In the genomic region with DNA sequence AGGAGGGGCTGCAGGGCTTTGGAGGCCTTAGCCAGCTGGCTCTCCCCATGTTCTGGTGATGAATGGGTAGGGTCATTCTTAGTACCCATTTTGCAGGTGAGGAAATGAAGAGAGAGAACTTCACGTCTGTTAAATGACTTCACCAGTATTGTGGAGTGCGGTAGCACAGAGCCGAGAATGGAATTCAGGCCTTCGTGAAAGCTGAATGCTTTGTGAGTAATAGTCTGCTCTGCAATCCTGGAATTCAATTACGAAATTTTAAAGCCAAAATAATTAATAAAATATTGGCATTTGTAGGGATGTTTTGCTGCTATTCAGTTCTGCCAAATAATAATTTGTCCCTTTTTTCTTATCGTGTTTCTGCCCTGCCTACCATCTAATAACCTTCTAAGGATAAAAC, we compare ENCODE assay signal across 25 cellular contexts.
DNase-seq lines count a peak whose midpoint lies in the region; ATAC-seq and TF ChIP-seq lines count a peak whose summit lies in the region.
"Had no signal": no experiment of that assay in that cellular context is flagged by ENCODE, and none has a peak within 500 bp of the region (broad histone marks: within the 10 kb centered on the region; RNA-seq: fewer than 3 reads in every experiment).

No MANE protein-coding gene starts in this region.

- no peaks in the 10 kb centered on the region for H3K4me1 ChIP-seq in RWPE2 (ENCODE audit: insufficient read depth, poor library complexity, severe bottlenecking)
- H3K4me1 ChIP-seq: parathyroid adenoma, right lobe of liver, tibial artery had no signal

- H3K4me3 ChIP-seq in RWPE2 (ENCODE audit: severe bottlenecking) = no peak overlapping the region
- no peak overlapping the region for H3K4me3 ChIP-seq in fibroblast of mammary gland (ENCODE audit: control insufficient read depth, low read depth, low read length)
- H3K4me3 ChIP-seq in skeletal muscle cell (ENCODE audit: low read depth, low read length) = no peak overlapping the region
- H3K4me3 ChIP-seq: right lobe of liver, tibial artery had no signal

- DNase-seq in EH (ENCODE audit: low read depth) (peak; percentile 90), RWPE2 (ENCODE audit: low spot score) (no peak), fibroblast of mammary gland (ENCODE audit: low read depth) (peak; percentile 85), skeletal muscle cell (ENCODE audit: low read depth) (peak; percentile 65), Right ventricle myocardium superior (no peak), mesothelial cell of epicardium (ENCODE audit: low spot score in 2 of 2, unreplicated experiment in 2 of 2) (no peak)
- DNase-seq: activated CD4-positive, alpha-beta T cell treated with anti-CD3 and anti-CD28 coated beads for 36 hours; activated CD8-positive, alpha-beta memory T cell treated with anti-CD3 and anti-CD28 coated beads, Interleukin-2, amount 10 ng/mL, durations not matched to agents 7 days and 5 days; activated naive CD8-positive, alpha-beta T cell treated with anti-CD3 and anti-CD28 coated beads, Interleukin-2, amount 50 U/mL, for 24 hours; cerebellar nuclear complex; effector CD8-positive, alpha-beta T cell; KG1; natural killer cell; NCI-H2029; NCI-H510A; right lobe of liver; RPMI8226; stimulated activated naive CD4-positive, alpha-beta T cell; tibial artery had no signal

- no peaks in the 10 kb centered on the region for H3K9me3 Mint-ChIP-seq in mesothelial cell of epicardium
- H3K9me3 Mint-ChIP-seq: natural killer cell had no signal

- no peaks in the 10 kb centered on the region for H3K27me3 Mint-ChIP-seq in mesothelial cell of epicardium (ENCODE audit: low read depth)
- H3K27me3 Mint-ChIP-seq: activated CD4-positive, alpha-beta T cell treated with anti-CD3 and anti-CD28 coated beads for 36 hours; activated CD8-positive, alpha-beta memory T cell treated with anti-CD3 and anti-CD28 coated beads, Interleukin-2, amount 10 ng/mL, durations not matched to agents 7 days and 5 days; activated naive CD8-positive, alpha-beta T cell treated with anti-CD3 and anti-CD28 coated beads, Interleukin-2, amount 50 U/mL, for 24 hours; memory B cell had no signal

- no peaks in the 10 kb centered on the region for H3K27me3 ChIP-seq in RWPE2 (ENCODE audit: insufficient read depth, poor library complexity, severe bottlenecking)
- H3K27me3 ChIP-seq: tibial artery had no signal

- no peaks in the 10 kb centered on the region for H3K4me1 Mint-ChIP-seq in mesothelial cell of epicardium
- H3K4me1 Mint-ChIP-seq: activated CD4-positive, alpha-beta T cell treated with anti-CD3 and anti-CD28 coated beads for 36 hours; activated CD8-positive, alpha-beta memory T cell treated with anti-CD3 and anti-CD28 coated beads, Interleukin-2, amount 10 ng/mL, durations not matched to agents 7 days and 5 days; activated naive CD8-positive, alpha-beta T cell treated with anti-CD3 and anti-CD28 coated beads, Interleukin-2, amount 50 U/mL, for 24 hours; CD14-positive monocyte; memory B cell; natural killer cell had no signal

- no peak overlapping the region for H3K27ac Mint-ChIP-seq in mesothelial cell of epicardium
- H3K27ac Mint-ChIP-seq: activated CD4-positive, alpha-beta T cell treated with anti-CD3 and anti-CD28 coated beads for 36 hours; activated CD8-positive, alpha-beta memory T cell treated with anti-CD3 and anti-CD28 coated beads, Interleukin-2, amount 10 ng/mL, durations not matched to agents 7 days and 5 days; activated naive CD8-positive, alpha-beta T cell treated with anti-CD3 and anti-CD28 coated beads, Interleukin-2, amount 50 U/mL, for 24 hours; activated T-helper 2 cell treated with anti-CD3 and anti-CD28 coated beads, Interferon-gamma antibody, Interleukin-2, Interleukin-4, amounts not matched to agents 10 μg/mL and 5 μg/mL and 100 μg/mL, durations not matched to agents 14 hours and 24 hours and 36 hours; CD14-positive monocyte; memory B cell; natural killer cell had no signal

- H3K36me3 Mint-ChIP-seq in mesothelial cell of epicardium = no peaks in the 10 kb centered on the region
- H3K36me3 Mint-ChIP-seq: activated CD8-positive, alpha-beta memory T cell treated with anti-CD3 and anti-CD28 coated beads, Interleukin-2, amount 10 ng/mL, durations not matched to agents 7 days and 5 days; CD14-positive monocyte; memory B cell; natural killer cell had no signal

- TF ChIP-seq CTCF in RWPE2 (IDR thresholded peaks at IDR 0.05; ENCODE audit: poor library complexity, severe bottlenecking) (no peak), fibroblast of mammary gland (conservative IDR thresholded peaks at IDR 0.05; ENCODE audit: control insufficient read depth, insufficient read depth, low read depth, low read length) (no peak), mesothelial cell of epicardium (IDR thresholded peaks at IDR 0.05; ENCODE audit: unreplicated experiment) (no peak)

- intact Hi-C loops in Right ventricle myocardium superior (cut with DNase I) = no loop called here

- H3K27ac ChIP-seq in RWPE2 (ENCODE audit: poor library complexity, severe bottlenecking) = no peak overlapping the region
- H3K27ac ChIP-seq: parathyroid adenoma, right lobe of liver, tibial artery had no signal

- ATAC-seq in RWPE2 (ENCODE audit: low read depth) (peak; percentile 63; the same call in 2 of the 3 replicates), Right ventricle myocardium superior (ENCODE audit: poor library complexity) (no peak), GM21737 (IDR thresholded peaks at IDR 0.05; ENCODE audit: unreplicated experiment) (no peak), GM19395 (IDR thresholded peaks at IDR 0.05; ENCODE audit: unreplicated experiment) (no peak)
- ATAC-seq: activated CD4-positive, alpha-beta T cell treated with anti-CD3 and anti-CD28 coated beads for 36 hours; activated CD8-positive, alpha-beta memory T cell treated with anti-CD3 and anti-CD28 coated beads, Interleukin-2, amount 10 ng/mL, durations not matched to agents 7 days and 5 days; activated naive CD8-positive, alpha-beta T cell treated with anti-CD3 and anti-CD28 coated beads, Interleukin-2, amount 50 U/mL, for 24 hours; natural killer cell; right lobe of liver had no signal

- no peaks in the 10 kb centered on the region for H3K36me3 ChIP-seq in RWPE2 (ENCODE audit: low read depth)
- H3K36me3 ChIP-seq: right lobe of liver, tibial artery had no signal

- no peak overlapping the region for H3K4me3 Mint-ChIP-seq in mesothelial cell of epicardium
- H3K4me3 Mint-ChIP-seq: activated CD4-positive, alpha-beta T cell treated with anti-CD3 and anti-CD28 coated beads for 36 hours; activated CD8-positive, alpha-beta memory T cell treated with anti-CD3 and anti-CD28 coated beads, Interleukin-2, amount 10 ng/mL, durations not matched to agents 7 days and 5 days; activated naive CD8-positive, alpha-beta T cell treated with anti-CD3 and anti-CD28 coated beads, Interleukin-2, amount 50 U/mL, for 24 hours; CD14-positive monocyte; memory B cell; natural killer cell had no signal

- H3K9me3 ChIP-seq in RWPE2 (ENCODE audit: severe bottlenecking) = no peaks in the 10 kb centered on the region
- H3K9me3 ChIP-seq: right lobe of liver, tibial artery had no signal

Comparison
In these comparisons a context has a peak if more than half of its experiments do, and no peak if none do; other contexts are left out.
1. DNase-seq: peak in EH (single experiment), fibroblast of mammary gland (single experiment) and skeletal muscle cell (single experiment); none in RWPE2 (single experiment), Right ventricle myocardium superior (single experiment) and mesothelial cell of epicardium (0 of 2).